Comparison of ENCODE assay signal across 16 cellular contexts in the genomic region with DNA sequence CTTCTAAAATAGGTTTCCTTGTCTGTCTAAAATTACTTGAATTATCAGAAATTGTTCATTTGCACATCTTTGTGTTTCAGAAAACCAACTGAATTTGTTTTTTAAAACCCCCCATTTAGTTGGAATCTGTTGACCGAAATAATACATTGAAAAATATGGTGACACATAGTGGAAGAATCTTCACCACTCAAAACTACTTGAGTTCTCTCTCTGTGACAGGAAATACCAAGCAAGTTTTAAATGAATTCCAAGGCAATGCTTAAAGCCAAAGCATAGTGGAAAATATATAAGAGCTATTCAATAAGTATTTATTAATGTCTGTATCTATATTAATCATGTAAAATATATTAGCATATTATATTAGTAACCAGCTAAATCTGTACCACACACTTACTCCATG.
A peak's percentile ranks its signal among the peaks of the same experiment; 100 is the strongest.
DNase-seq lines count a peak whose midpoint lies in the region; ATAC-seq and TF ChIP-seq lines count a peak whose summit lies in the region.
"Had no signal": no experiment of that assay in that cellular context is flagged by ENCODE, and none has a peak within 500 bp of the region (broad histone marks: within the 10 kb centered on the region; RNA-seq: fewer than 3 reads in every experiment).

No MANE protein-coding gene starts in this region.

- H3K36me3 Mint-ChIP-seq in activated naive CD4-positive, alpha-beta T cell treated with anti-CD3 and anti-CD28 coated beads for 36 hours (ENCODE audit: low read depth) = no peaks in the 10 kb centered on the region
- H3K36me3 Mint-ChIP-seq: brain had no signal

- no peak for ATAC-seq in HG03457 (IDR thresholded peaks at IDR 0.05; ENCODE audit: unreplicated experiment)

- in situ Hi-C loops in astrocyte of the spinal cord (cut with HindIII; ENCODE audit: low sequenced_read_pairs) = no loop called here

- no peaks in the 10 kb centered on the region for H3K4me1 Mint-ChIP-seq in activated naive CD4-positive, alpha-beta T cell treated with anti-CD3 and anti-CD28 coated beads for 36 hours (ENCODE audit: low read depth)

- H3K9me3 Mint-ChIP-seq in activated naive CD4-positive, alpha-beta T cell treated with anti-CD3 and anti-CD28 coated beads for 36 hours = no peaks in the 10 kb centered on the region
- H3K9me3 Mint-ChIP-seq: brain had no signal

- H3K4me3 ChIP-seq in astrocyte of the spinal cord (ENCODE audit: low read depth, low read length) = no peak overlapping the region
- H3K4me3 ChIP-seq: stomach had no signal

- H3K27ac Mint-ChIP-seq in activated naive CD4-positive, alpha-beta T cell treated with anti-CD3 and anti-CD28 coated beads for 36 hours = no peak overlapping the region
- H3K27ac Mint-ChIP-seq: brain had no signal

- intact Hi-C loops in activated naive CD4-positive, alpha-beta T cell treated with anti-CD3 and anti-CD28 coated beads for 36 hours (cut with micrococcal nuclease) = no loop called here

- H3K27me3 Mint-ChIP-seq in activated naive CD4-positive, alpha-beta T cell treated with anti-CD3 and anti-CD28 coated beads for 36 hours (ENCODE audit: low read depth) = no peaks in the 10 kb centered on the region
- H3K27me3 Mint-ChIP-seq: brain had no signal

- DNase-seq in 8988T (peak; percentile 9), HS-5 (ENCODE audit: low read depth) (peak; percentile 49), astrocyte of the spinal cord (ENCODE audit: low read depth, low spot score) (peak; percentile 69), glomerular visceral epithelial cell (ENCODE audit: extremely low spot score) (peak; percentile 36), SKM-1 treated with dmso at 0.1 percent for 144 hours (lab: John Stamatoyannopoulos, UW; ENCODE audit: unreplicated experiment) (no peak)
- DNase-seq in activated naive CD4-positive, alpha-beta T cell treated with anti-CD3 and anti-CD28 coated beads for 36 hours = no peak
- no peak for DNase-seq in activated CD8-positive, alpha-beta memory T cell treated with anti-CD3 and anti-CD28 coated beads, Interleukin-2, amount 50 U/mL, for 4 hours
- DNase-seq: activated CD4-positive, alpha-beta T cell treated with anti-CD3 and anti-CD28 coated beads, Interleukin-2, amount 50 U/mL, for 1 hour; H7; hippocampal formation; NCI-H1930; RPMI8226; small intestine; stomach had no signal

- no peak for TF ChIP-seq CTCF in astrocyte of the spinal cord (IDR thresholded peaks at IDR 0.05; ENCODE audit: low read depth, low read length)

- CTCF ChIA-PET in activated naive CD4-positive, alpha-beta T cell treated with anti-CD3 and anti-CD28 coated beads for 36 hours (lab: Charles Lee) = no interaction called here

- no peak overlapping the region for H3K4me3 Mint-ChIP-seq in activated naive CD4-positive, alpha-beta T cell treated with anti-CD3 and anti-CD28 coated beads for 36 hours
- H3K4me3 Mint-ChIP-seq: brain had no signal

Comparison
In these comparisons a context has a peak if more than half of its experiments do, and no peak if none do; other contexts are left out.
1. DNase-seq: peak in 8988T (single experiment), HS-5 (single experiment), astrocyte of the spinal cord (single experiment) and glomerular visceral epithelial cell (single experiment); none in activated naive CD4-positive, alpha-beta T cell treated with anti-CD3 and anti-CD28 coated beads for 36 hours (single experiment), SKM-1 treated with dmso at 0.1 percent for 144 hours (single experiment) and activated CD8-positive, alpha-beta memory T cell treated with anti-CD3 and anti-CD28 coated beads, Interleukin-2, amount 50 U/mL, for 4 hours (single experiment).